In the genomic region with DNA sequence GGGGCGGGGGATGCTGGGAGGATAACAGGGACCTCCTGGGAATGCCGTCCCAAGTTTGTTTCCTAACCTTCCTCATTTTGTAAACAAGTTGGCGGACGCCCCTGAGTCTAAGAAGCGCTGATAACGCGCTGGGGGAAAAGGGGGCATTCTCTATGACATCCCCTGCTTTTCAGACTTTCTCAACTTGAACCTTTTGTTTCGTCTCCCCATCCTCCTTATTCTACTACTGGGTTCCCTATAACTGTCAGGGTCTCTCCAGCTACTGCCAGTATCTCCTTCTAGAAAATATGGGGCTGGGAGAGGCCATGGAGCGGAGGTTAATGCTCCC, we compare ENCODE assay signal across 9 cellular contexts. TPM values are rescaled to one million over a fixed set of nuclear protein-coding genes. Genes with fewer than 3 reads are reported as not detected.
A peak's percentile ranks its signal among the peaks of the same experiment; 100 is the strongest.
DNase-seq lines count a peak whose midpoint lies in the region; ATAC-seq and TF ChIP-seq lines count a peak whose summit lies in the region.
"Had no signal": no experiment of that assay in that cellular context is flagged by ENCODE, and none has a peak within 500 bp of the region (broad histone marks: within the 10 kb centered on the region; RNA-seq: fewer than 3 reads in every experiment).

No MANE protein-coding gene starts in this region.

- no peak for ATAC-seq in heart right ventricle

- in situ Hi-C loops in mammary epithelial cell (cut with MboI; ENCODE audit: low sequenced_read_pairs in 2 of 2): no loop called here

- peak in 1 of 9 donors; percentile 22 for TF ChIP-seq CTCF in heart right ventricle (IDR thresholded peaks at IDR 0.05)
- no peak for TF ChIP-seq CTCF in mammary epithelial cell (conservative IDR thresholded peaks at IDR 0.05 in 1 of 2, IDR thresholded peaks at IDR 0.05 in 1 of 2; ENCODE audit: extremely low read depth in 1 of 2, insufficient read depth in 1 of 2, low read depth in 1 of 2, low read length in 2 of 2)
- no peak for TF ChIP-seq CTCF in mesothelial cell of epicardium (IDR thresholded peaks at IDR 0.05; ENCODE audit: unreplicated experiment)

- DNase-seq in heart right ventricle (no peak), cardiac septum (ENCODE audit: low spot score) (no peak), mammary epithelial cell (no peak), mesothelial cell of epicardium (ENCODE audit: low spot score in 2 of 2, unreplicated experiment in 2 of 2) (no peak), DMS53 (lab: John Stamatoyannopoulos, UW) (no peak)
- DNase-seq in activated effector memory CD4-positive, alpha-beta T cell treated with Interleukin-2 at 50 U/mL for 16 hours: no peak
- no peak for DNase-seq in activated CD8-positive, alpha-beta memory T cell treated with anti-CD3 and anti-CD28 coated beads, Interleukin-2, amount 50 U/mL, for 4 hours
- DNase-seq: GF-D8 had no signal

- peak overlapping the region; percentile 80 for H3K4me3 Mint-ChIP-seq in mesothelial cell of epicardium

- peaks cover 2% of the 10 kb centered on the region for H3K27me3 Mint-ChIP-seq in mesothelial cell of epicardium (ENCODE audit: low read depth)

- H3K4me3 ChIP-seq in heart right ventricle (peak overlapping the region; percentile 57 to 92 (median 79)), mammary epithelial cell (replicated peaks in 1 of 3; ENCODE audit: insufficient read depth in 1 of 3, low read depth in 2 of 3, low read length in 3 of 3) (peak overlapping the region; percentile 58 to 64 (median 59)), urinary bladder (ENCODE audit: low read depth, low read length) (peak overlapping the region; percentile 86)

- H3K27ac Mint-ChIP-seq in mesothelial cell of epicardium: peak overlapping the region; percentile 39

- no TSS peak for BruUV-seq in mammary epithelial cell (replicated peaks; lab: Mats Ljungman, UMichigan)

- H3K36me3 ChIP-seq in heart right ventricle (peaks cover 0 to 19% (median 7%) of the 10 kb centered on the region in 9 donors), mammary epithelial cell (ENCODE audit: insufficient read depth, low read length) (no peaks in the 10 kb centered on the region), urinary bladder (ENCODE audit: insufficient read depth) (no peaks in the 10 kb centered on the region)

- H3K4me1 ChIP-seq in heart right ventricle: peaks cover 5 to 49% (median 26%) of the 10 kb centered on the region in 9 donors
- H3K4me1 ChIP-seq in mammary epithelial cell (ENCODE audit: insufficient read depth, low read length): peaks cover 25% of the 10 kb centered on the region
- no peaks in the 10 kb centered on the region for H3K4me1 ChIP-seq in urinary bladder (ENCODE audit: insufficient read depth)

- no peaks in the 10 kb centered on the region for H3K9me3 ChIP-seq in heart right ventricle
- H3K9me3 ChIP-seq in mammary epithelial cell (replicated peaks; ENCODE audit: insufficient read depth, low read length): no peaks in the 10 kb centered on the region

- 9% methylated on average over 9 of the region's 9 CpGs for WGBS in heart right ventricle, 2 donors
- 60% methylated on average over 1 of the region's 9 CpGs for WGBS in mammary epithelial cell (ENCODE audit: low coverage, missing lambda C conversion rate)
- 8% methylated on average over 9 of the region's 9 CpGs for WGBS in urinary bladder

- no peaks in the 10 kb centered on the region for H3K79me2 ChIP-seq in mammary epithelial cell (ENCODE audit: insufficient read depth, low read length)

- peaks cover 15% of the 10 kb centered on the region for H3K4me1 Mint-ChIP-seq in mesothelial cell of epicardium

- H3K27ac ChIP-seq in heart right ventricle (peak overlapping the region in 9 of 10 donors; percentile 74 to 93 (median 90)), mammary epithelial cell (ENCODE audit: insufficient read depth, low read depth, low read length) (no peak overlapping the region), urinary bladder (ENCODE audit: low read depth) (no peak overlapping the region)

- CTCF ChIA-PET in mammary epithelial cell (lab: Charles Lee; ENCODE audit: low non-redundant PET): no interaction called here

- no peaks in the 10 kb centered on the region for H3K27me3 ChIP-seq in heart right ventricle
- peaks cover 3% of the 10 kb centered on the region for H3K27me3 ChIP-seq in mammary epithelial cell (ENCODE audit: insufficient read depth, low read length)

- intact Hi-C loops in heart right ventricle (cut with DNase I): loop anchor here in 4 of 10 donors (5.0 to 10.0 kb wide), 3 partner anchors 62 to 67 kb away; partner anchors contain the start of gene SPTY2D1 (in 3 of the 4)
- intact Hi-C loops in cardiac septum (cut with DNase I): loop anchor here (5.0 kb wide), 1 partner anchor 112 kb away; the partner anchor contains the start of gene UEVLD
- intact Hi-C loops in mammary epithelial cell (cut with micrococcal nuclease): loop anchor here (5.0 kb wide), 1 partner anchor 67 kb away; the partner anchor contains the start of gene SPTY2D1

- no peaks in the 10 kb centered on the region for H4K20me1 ChIP-seq in mammary epithelial cell (ENCODE audit: insufficient read depth, low read length)

- no peak overlapping the region for H3K9ac ChIP-seq in mammary epithelial cell (ENCODE audit: insufficient read depth, low read length)

- H3K9me3 Mint-ChIP-seq in mesothelial cell of epicardium: no peaks in the 10 kb centered on the region

- H2AFZ ChIP-seq in mammary epithelial cell (ENCODE audit: low read depth, low read length): peak overlapping the region; percentile 82

- H3K4me2 ChIP-seq in mammary epithelial cell (ENCODE audit: insufficient read depth, low read depth, low read length): peak overlapping the region; percentile 91

- dilution Hi-C loops in mammary epithelial cell (cut with HindIII; ENCODE audit: low sequenced_read_pairs): no loop called here

- no peaks in the 10 kb centered on the region for H3K36me3 Mint-ChIP-seq in mesothelial cell of epicardium

RNA-seq across cellular contexts. Expression of gene TMEM86A, which starts 0.7 kb away (rescaled TPM):
- total RNA-seq in heart right ventricle (1 to 10 TPM; 3.5 to 9.3 (median 5.9) TPM), cardiac septum (2.6 TPM), mammary epithelial cell (1 to 10 TPM; 2.0 to 3.3 TPM), mesothelial cell of epicardium (6.6 to 7.9 TPM (median 7.4 TPM) in 3 replicates), urinary bladder (2.7 TPM)
- polyA plus RNA-seq in heart right ventricle (1 to 10 TPM; 2.0 to 3.3 TPM), mammary epithelial cell (0.39 TPM), urinary bladder (4.5 TPM)
- not detected for polyA minus RNA-seq in mammary epithelial cell

RNA-seq across cellular contexts. Expression of gene IGSF22, which starts 26.8 kb away (rescaled TPM):
- total RNA-seq in heart right ventricle (1 to 10 TPM in 2 of 10 donors, under 1 TPM in 7, not detected in 1; 0.18 to 1.3 (median 0.68) TPM), cardiac septum (1.1 TPM), mammary epithelial cell (under 1 TPM; under 0.01 to 0.26 TPM), mesothelial cell of epicardium (0.24 to 0.47 TPM (median 0.45 TPM) in 3 replicates), urinary bladder (0.21 TPM)
- polyA plus RNA-seq in heart right ventricle (under 1 TPM; 0.30 to 0.44 TPM), mammary epithelial cell (0.03 TPM), urinary bladder (0.32 TPM)
- not detected for polyA minus RNA-seq in mammary epithelial cell

Comparison
In these comparisons a context has a peak if more than half of its experiments do, and no peak if none do; other contexts are left out.
1. H3K27ac ChIP-seq: peak in heart right ventricle (9 of 10); none in mammary epithelial cell (single experiment) and urinary bladder (single experiment).
2. Peak in every context shown above with its lines, with median percentiles within 50 percentile points of each other: H3K4me3 ChIP-seq.